Comparison of ENCODE assay signal across 8 cellular contexts in the genomic region with DNA sequence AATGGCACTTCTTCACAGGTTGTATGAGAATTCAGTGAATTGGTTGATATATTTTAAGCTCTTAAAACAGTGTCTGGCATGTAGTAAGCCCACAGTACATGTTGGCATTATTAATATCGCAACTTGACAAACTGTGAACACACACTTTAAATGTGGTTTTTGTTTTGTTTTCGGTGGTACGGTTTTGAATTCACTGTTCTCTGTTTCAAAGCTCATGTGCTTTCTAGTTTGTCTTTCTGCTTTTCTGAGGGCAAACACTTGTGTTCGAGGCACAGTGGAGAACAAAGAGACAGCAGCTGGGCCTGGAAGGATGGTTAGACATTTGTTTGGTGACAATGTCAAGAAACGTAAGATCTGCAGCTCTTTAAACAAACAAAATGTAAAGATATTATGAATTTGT.
DNase-seq lines count a peak whose midpoint lies in the region; ATAC-seq, FAIRE-seq and TF ChIP-seq lines count a peak whose summit lies in the region.

No MANE protein-coding gene starts in this region.

- DNase-seq in GM12891 (ENCODE audit: insufficient read length, low spot score) (no peak), glomerular visceral epithelial cell (ENCODE audit: extremely low spot score) (no peak), endothelial cell (ENCODE audit: low spot score) (no peak)
- DNase-seq in activated naive CD4-positive, alpha-beta T cell treated with anti-CD3 and anti-CD28 coated beads for 36 hours = no peak

- FAIRE-seq in GM12891 (lab: Jason Lieb, UNC) = no peak

- CTCF ChIA-PET in activated naive CD4-positive, alpha-beta T cell treated with anti-CD3 and anti-CD28 coated beads for 36 hours (lab: Charles Lee) = no interaction called here

- no peak overlapping the region for H3K27ac Mint-ChIP-seq in activated naive CD4-positive, alpha-beta T cell treated with anti-CD3 and anti-CD28 coated beads for 36 hours
- H3K27ac Mint-ChIP-seq in endothelial cell (ENCODE audit: unreplicated experiment) = no peak overlapping the region

- no peaks in the 10 kb centered on the region for H3K9me3 Mint-ChIP-seq in activated naive CD4-positive, alpha-beta T cell treated with anti-CD3 and anti-CD28 coated beads for 36 hours
- no peaks in the 10 kb centered on the region for H3K9me3 Mint-ChIP-seq in endothelial cell (ENCODE audit: unreplicated experiment)

- intact Hi-C loops in activated naive CD4-positive, alpha-beta T cell treated with anti-CD3 and anti-CD28 coated beads for 36 hours (cut with micrococcal nuclease) = no loop called here

- no peak for TF ChIP-seq POLR2A in GM12891 (IDR thresholded peaks at IDR 0.05; ENCODE audit: low read depth, low read length)

- H3K4me1 Mint-ChIP-seq in activated naive CD4-positive, alpha-beta T cell treated with anti-CD3 and anti-CD28 coated beads for 36 hours (ENCODE audit: low read depth) = no peaks in the 10 kb centered on the region
- H3K4me1 Mint-ChIP-seq in endothelial cell (ENCODE audit: unreplicated experiment) = no peaks in the 10 kb centered on the region

- peak overlapping the region; percentile 52 for H3K27ac ChIP-seq in angular gyrus (ENCODE audit: low read depth, low read length)

- ATAC-seq in GM18873 (IDR thresholded peaks at IDR 0.05; ENCODE audit: low FRiP score, unreplicated experiment) = peak; percentile 98
- ATAC-seq in GM21737 (IDR thresholded peaks at IDR 0.05; ENCODE audit: unreplicated experiment) = peak; percentile 85
- peak; percentile 95 for ATAC-seq in HG03354 (IDR thresholded peaks at IDR 0.05; ENCODE audit: poor library complexity, severe bottlenecking, unreplicated experiment)

- H3K27me3 Mint-ChIP-seq in activated naive CD4-positive, alpha-beta T cell treated with anti-CD3 and anti-CD28 coated beads for 36 hours (ENCODE audit: low read depth) = no peaks in the 10 kb centered on the region
- no peaks in the 10 kb centered on the region for H3K27me3 Mint-ChIP-seq in endothelial cell (ENCODE audit: unreplicated experiment)

- no peak for TF ChIP-seq CTCF in endothelial cell (IDR thresholded peaks at IDR 0.05; ENCODE audit: unreplicated experiment)

- no peak overlapping the region for H3K4me3 Mint-ChIP-seq in activated naive CD4-positive, alpha-beta T cell treated with anti-CD3 and anti-CD28 coated beads for 36 hours
- no peak overlapping the region for H3K4me3 Mint-ChIP-seq in endothelial cell (ENCODE audit: unreplicated experiment)

- no peaks in the 10 kb centered on the region for H3K36me3 Mint-ChIP-seq in activated naive CD4-positive, alpha-beta T cell treated with anti-CD3 and anti-CD28 coated beads for 36 hours (ENCODE audit: low read depth)
- H3K36me3 Mint-ChIP-seq in endothelial cell (ENCODE audit: low read depth, unreplicated experiment) = no peaks in the 10 kb centered on the region

TF ChIP-seq in GM12891, 5 proteins besides CTCF, POLR2A, EP300 and RAD21:
- TF ChIP-seq SPI1 (IDR thresholded peaks at IDR 0.05; ENCODE audit: low read depth, low read length) (no peak), PAX5 (IDR thresholded peaks at IDR 0.05; ENCODE audit: insufficient read depth, low read length, severe bottlenecking) (no peak), POU2F2 (IDR thresholded peaks at IDR 0.05; ENCODE audit: low read depth, low read length) (no peak; the same call in 1 of the 2 replicates), TAF1 (IDR thresholded peaks at IDR 0.05; ENCODE audit: low read depth, low read length) (no peak), POLR2AphosphoS5 (IDR thresholded peaks at IDR 0.05; ENCODE audit: low read depth, low read length) (no peak)
